Comparison of ENCODE assay signal across 1 cellular context in the genomic region with DNA sequence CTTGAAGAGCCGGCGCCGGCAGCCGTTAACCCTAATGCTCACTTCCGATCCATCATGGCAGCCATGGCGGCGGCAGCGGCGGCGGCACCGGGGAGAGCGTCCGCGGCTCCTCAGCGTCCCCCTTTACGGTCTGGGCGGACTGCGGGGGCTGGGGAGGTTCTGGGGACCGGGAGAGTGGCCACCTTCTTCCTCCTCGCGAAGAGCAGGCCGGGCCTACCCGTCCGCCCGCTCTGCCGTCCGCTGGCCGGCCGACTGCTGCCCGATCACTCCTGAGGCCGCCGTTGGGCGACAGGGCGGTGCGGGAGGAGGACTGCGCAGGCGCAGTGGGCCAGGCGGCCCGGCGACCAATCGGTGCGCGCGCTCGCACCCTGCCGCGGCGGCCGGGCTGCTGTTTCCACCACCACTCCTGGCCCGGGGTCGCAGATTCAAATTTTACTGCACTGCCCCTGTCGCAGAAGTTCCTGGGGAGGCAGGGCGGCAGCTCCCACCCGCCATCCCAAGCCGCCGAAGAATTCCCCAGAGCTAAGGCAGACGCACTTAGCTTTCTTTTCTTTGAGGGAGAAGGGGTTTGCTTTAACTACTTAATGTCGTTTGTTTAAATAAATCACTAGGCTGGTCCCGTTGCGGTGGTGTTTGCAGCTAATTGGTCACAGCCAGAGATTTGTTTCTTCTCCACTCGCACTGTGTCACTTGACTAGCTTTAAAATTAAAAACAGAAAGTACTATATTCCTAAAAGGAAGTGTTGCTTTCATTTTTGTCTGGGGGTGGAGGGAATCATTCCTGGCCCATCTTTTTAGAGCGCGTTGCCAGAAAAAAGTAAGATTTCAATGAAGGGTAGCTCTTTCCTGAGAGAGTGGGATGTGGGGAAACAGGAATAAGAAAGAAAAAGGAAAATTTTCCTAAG.
A peak's percentile ranks its signal among the peaks of the same experiment; 100 is the strongest.
TF ChIP-seq lines count a peak whose summit lies in the region.

A gene (minus strand): TSS at position 290 of the 905 bp plus-strand sequence. CDS start 452 bp downstream, outside the sequence.

TF ChIP-seq in HepG2, 621 proteins besides CTCF, POLR2A, EP300 and RAD21 (continued from another document and continues in another):
- TF ChIP-seq, protein P1, sequence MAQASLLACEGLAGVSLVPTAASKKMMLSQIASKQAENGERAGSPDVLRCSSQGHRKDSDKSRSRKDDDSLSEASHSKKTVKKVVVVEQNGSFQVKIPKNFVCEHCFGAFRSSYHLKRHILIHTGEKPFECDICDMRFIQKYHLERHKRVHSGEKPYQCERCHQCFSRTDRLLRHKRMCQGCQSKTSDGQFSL (CRISPR knock-in tag; IDR thresholded peaks at IDR 0.05) = no peak
- TF ChIP-seq, protein P2, sequence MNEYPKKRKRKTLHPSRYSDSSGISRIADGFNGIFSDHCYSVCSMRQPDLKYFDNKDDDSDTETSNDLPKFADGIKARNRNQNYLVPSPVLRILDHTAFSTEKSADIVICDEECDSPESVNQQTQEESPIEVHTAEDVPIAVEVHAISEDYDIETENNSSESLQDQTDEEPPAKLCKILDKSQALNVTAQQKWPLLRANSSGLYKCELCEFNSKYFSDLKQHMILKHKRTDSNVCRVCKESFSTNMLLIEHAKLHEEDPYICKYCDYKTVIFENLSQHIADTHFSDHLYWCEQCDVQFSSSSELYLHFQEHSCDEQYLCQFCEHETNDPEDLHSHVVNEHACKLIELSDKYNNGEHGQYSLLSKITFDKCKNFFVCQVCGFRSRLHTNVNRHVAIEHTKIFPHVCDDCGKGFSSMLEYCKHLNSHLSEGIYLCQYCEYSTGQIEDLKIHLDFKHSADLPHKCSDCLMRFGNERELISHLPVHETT (CRISPR knock-in tag; conservative IDR thresholded peaks at IDR 0.05) = no peak
- TF ChIP-seq KLF9 (CRISPR knock-in tag; IDR thresholded peaks at IDR 0.05; ENCODE audit: low read depth) (no peak), ZSCAN21 (CRISPR knock-in tag; IDR thresholded peaks at IDR 0.05; ENCODE audit: borderline replicate concordance) (no peak), ZNF30 (CRISPR knock-in tag; IDR thresholded peaks at IDR 0.05) (no peak; the same call in 1 of the 2 replicates), ZFAT (CRISPR knock-in tag; conservative IDR thresholded peaks at IDR 0.05) (no peak), ZNF331 (CRISPR knock-in tag; IDR thresholded peaks at IDR 0.05) (no peak), TCF12 (IDR thresholded peaks at IDR 0.05) (no peak), TCF12 (CRISPR knock-in tag; IDR thresholded peaks at IDR 0.05) (0 out of 2 replicates have a peak, but pooled peaks have one; percentile 64), ZNF350 (CRISPR knock-in tag; IDR thresholded peaks at IDR 0.05; ENCODE audit: borderline replicate concordance, low read depth) (no peak), ZFP62 (CRISPR knock-in tag; IDR thresholded peaks at IDR 0.05) (no peak), KDM5B (CRISPR knock-in tag; IDR thresholded peaks at IDR 0.05; ENCODE audit: borderline replicate concordance) (peak; percentile 81), PTBP1 (IDR thresholded peaks at IDR 0.05; ENCODE audit: low read depth, low read length, poor library complexity, severe bottlenecking) (no peak), PITX1 (CRISPR knock-in tag; IDR thresholded peaks at IDR 0.05) (no peak), RBM39 (IDR thresholded peaks at IDR 0.05; ENCODE audit: low read depth, low read length, poor library complexity, severe bottlenecking) (peak; percentile 93), SATB2 (CRISPR knock-in tag; IDR thresholded peaks at IDR 0.05) (peak; percentile 39; the same call in 1 of the 2 replicates), POLR2AphosphoS2 (IDR thresholded peaks at IDR 0.05; ENCODE audit: low read depth, low read length) (no peak), NR2F2 (IDR thresholded peaks at IDR 0.05; ENCODE audit: borderline replicate concordance, low read depth) (no peak), HNRNPLL (IDR thresholded peaks at IDR 0.05; ENCODE audit: low read depth, low read length, poor library complexity, severe bottlenecking) (peak; percentile 44)
- TF ChIP-seq, protein P3, sequence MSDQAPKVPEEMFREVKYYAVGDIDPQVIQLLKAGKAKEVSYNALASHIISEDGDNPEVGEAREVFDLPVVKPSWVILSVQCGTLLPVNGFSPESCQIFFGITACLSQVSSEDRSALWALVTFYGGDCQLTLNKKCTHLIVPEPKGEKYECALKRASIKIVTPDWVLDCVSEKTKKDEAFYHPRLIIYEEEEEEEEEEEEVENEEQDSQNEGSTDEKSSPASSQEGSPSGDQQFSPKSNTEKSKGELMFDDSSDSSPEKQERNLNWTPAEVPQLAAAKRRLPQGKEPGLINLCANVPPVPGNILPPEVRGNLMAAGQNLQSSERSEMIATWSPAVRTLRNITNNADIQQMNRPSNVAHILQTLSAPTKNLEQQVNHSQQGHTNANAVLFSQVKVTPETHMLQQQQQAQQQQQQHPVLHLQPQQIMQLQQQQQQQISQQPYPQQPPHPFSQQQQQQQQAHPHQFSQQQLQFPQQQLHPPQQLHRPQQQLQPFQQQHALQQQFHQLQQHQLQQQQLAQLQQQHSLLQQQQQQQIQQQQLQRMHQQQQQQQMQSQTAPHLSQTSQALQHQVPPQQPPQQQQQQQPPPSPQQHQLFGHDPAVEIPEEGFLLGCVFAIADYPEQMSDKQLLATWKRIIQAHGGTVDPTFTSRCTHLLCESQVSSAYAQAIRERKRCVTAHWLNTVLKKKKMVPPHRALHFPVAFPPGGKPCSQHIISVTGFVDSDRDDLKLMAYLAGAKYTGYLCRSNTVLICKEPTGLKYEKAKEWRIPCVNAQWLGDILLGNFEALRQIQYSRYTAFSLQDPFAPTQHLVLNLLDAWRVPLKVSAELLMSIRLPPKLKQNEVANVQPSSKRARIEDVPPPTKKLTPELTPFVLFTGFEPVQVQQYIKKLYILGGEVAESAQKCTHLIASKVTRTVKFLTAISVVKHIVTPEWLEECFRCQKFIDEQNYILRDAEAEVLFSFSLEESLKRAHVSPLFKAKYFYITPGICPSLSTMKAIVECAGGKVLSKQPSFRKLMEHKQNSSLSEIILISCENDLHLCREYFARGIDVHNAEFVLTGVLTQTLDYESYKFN (CRISPR knock-in tag; conservative IDR thresholded peaks at IDR 0.05) = no peak
- TF ChIP-seq, protein P4, sequence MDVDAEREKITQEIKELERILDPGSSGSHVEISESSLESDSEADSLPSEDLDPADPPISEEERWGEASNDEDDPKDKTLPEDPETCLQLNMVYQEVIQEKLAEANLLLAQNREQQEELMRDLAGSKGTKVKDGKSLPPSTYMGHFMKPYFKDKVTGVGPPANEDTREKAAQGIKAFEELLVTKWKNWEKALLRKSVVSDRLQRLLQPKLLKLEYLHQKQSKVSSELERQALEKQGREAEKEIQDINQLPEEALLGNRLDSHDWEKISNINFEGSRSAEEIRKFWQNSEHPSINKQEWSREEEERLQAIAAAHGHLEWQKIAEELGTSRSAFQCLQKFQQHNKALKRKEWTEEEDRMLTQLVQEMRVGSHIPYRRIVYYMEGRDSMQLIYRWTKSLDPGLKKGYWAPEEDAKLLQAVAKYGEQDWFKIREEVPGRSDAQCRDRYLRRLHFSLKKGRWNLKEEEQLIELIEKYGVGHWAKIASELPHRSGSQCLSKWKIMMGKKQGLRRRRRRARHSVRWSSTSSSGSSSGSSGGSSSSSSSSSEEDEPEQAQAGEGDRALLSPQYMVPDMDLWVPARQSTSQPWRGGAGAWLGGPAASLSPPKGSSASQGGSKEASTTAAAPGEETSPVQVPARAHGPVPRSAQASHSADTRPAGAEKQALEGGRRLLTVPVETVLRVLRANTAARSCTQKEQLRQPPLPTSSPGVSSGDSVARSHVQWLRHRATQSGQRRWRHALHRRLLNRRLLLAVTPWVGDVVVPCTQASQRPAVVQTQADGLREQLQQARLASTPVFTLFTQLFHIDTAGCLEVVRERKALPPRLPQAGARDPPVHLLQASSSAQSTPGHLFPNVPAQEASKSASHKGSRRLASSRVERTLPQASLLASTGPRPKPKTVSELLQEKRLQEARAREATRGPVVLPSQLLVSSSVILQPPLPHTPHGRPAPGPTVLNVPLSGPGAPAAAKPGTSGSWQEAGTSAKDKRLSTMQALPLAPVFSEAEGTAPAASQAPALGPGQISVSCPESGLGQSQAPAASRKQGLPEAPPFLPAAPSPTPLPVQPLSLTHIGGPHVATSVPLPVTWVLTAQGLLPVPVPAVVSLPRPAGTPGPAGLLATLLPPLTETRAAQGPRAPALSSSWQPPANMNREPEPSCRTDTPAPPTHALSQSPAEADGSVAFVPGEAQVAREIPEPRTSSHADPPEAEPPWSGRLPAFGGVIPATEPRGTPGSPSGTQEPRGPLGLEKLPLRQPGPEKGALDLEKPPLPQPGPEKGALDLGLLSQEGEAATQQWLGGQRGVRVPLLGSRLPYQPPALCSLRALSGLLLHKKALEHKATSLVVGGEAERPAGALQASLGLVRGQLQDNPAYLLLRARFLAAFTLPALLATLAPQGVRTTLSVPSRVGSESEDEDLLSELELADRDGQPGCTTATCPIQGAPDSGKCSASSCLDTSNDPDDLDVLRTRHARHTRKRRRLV (CRISPR knock-in tag; IDR thresholded peaks at IDR 0.05) = no peak
- TF ChIP-seq, protein P5, sequence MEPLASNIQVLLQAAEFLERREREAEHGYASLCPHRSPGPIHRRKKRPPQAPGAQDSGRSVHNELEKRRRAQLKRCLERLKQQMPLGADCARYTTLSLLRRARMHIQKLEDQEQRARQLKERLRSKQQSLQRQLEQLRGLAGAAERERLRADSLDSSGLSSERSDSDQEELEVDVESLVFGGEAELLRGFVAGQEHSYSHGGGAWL (CRISPR knock-in tag; IDR thresholded peaks at IDR 0.05) = peak; percentile 86
- TF ChIP-seq, protein P6, sequence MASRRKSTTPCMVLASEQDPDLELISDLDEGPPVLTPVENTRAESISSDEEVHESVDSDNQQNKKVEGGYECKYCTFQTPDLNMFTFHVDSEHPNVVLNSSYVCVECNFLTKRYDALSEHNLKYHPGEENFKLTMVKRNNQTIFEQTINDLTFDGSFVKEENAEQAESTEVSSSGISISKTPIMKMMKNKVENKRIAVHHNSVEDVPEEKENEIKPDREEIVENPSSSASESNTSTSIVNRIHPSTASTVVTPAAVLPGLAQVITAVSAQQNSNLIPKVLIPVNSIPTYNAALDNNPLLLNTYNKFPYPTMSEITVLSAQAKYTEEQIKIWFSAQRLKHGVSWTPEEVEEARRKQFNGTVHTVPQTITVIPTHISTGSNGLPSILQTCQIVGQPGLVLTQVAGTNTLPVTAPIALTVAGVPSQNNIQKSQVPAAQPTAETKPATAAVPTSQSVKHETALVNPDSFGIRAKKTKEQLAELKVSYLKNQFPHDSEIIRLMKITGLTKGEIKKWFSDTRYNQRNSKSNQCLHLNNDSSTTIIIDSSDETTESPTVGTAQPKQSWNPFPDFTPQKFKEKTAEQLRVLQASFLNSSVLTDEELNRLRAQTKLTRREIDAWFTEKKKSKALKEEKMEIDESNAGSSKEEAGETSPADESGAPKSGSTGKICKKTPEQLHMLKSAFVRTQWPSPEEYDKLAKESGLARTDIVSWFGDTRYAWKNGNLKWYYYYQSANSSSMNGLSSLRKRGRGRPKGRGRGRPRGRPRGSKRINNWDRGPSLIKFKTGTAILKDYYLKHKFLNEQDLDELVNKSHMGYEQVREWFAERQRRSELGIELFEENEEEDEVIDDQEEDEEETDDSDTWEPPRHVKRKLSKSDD (CRISPR knock-in tag; IDR thresholded peaks at IDR 0.05; ENCODE audit: low read depth) = peak; percentile 42; the same call in 1 of the 2 replicates
- TF ChIP-seq, protein P7, sequence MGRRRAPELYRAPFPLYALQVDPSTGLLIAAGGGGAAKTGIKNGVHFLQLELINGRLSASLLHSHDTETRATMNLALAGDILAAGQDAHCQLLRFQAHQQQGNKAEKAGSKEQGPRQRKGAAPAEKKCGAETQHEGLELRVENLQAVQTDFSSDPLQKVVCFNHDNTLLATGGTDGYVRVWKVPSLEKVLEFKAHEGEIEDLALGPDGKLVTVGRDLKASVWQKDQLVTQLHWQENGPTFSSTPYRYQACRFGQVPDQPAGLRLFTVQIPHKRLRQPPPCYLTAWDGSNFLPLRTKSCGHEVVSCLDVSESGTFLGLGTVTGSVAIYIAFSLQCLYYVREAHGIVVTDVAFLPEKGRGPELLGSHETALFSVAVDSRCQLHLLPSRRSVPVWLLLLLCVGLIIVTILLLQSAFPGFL (CRISPR knock-in tag; IDR thresholded peaks at IDR 0.05) = no peak
- TF ChIP-seq, protein P8, sequence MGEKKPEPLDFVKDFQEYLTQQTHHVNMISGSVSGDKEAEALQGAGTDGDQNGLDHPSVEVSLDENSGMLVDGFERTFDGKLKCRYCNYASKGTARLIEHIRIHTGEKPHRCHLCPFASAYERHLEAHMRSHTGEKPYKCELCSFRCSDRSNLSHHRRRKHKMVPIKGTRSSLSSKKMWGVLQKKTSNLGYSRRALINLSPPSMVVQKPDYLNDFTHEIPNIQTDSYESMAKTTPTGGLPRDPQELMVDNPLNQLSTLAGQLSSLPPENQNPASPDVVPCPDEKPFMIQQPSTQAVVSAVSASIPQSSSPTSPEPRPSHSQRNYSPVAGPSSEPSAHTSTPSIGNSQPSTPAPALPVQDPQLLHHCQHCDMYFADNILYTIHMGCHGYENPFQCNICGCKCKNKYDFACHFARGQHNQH (CRISPR knock-in tag; IDR thresholded peaks at IDR 0.05) = no peak
